ENCODE assay signal across 8 cellular contexts in genomic region chr15:92521624-92522008, GRCh38.
DNase-seq lines count a peak whose midpoint lies in the region; ATAC-seq and TF ChIP-seq lines count a peak whose summit lies in the region.

No MANE protein-coding gene starts in this region.

- H4K91ac ChIP-seq in IMR-90 (ENCODE audit: insufficient read depth, low read depth, low read length), result no peak overlapping the region

- no peak overlapping the region for H2BK20ac ChIP-seq in IMR-90 (ENCODE audit: low read depth, low read length)

- no peaks in the 10 kb centered on the region for H3K9me1 ChIP-seq in IMR-90 (ENCODE audit: insufficient read depth, low read length)

- no peak overlapping the region for H3K56ac ChIP-seq in IMR-90 (ENCODE audit: extremely low read depth, insufficient read depth, low read length)

- dilution Hi-C loops in IMR-90 (cut with HindIII; ENCODE audit: low sequenced_read_pairs, unreplicated experiment), result no loop called here

- H3K4me1 ChIP-seq in IMR-90 (ENCODE audit: control insufficient read depth, insufficient read depth, low read length) (no peaks in the 10 kb centered on the region), PC-3 (ENCODE audit: insufficient read depth, low read length) (no peaks in the 10 kb centered on the region), cardiac muscle cell (ENCODE audit: low read depth) (no peaks in the 10 kb centered on the region), prostate gland (replicated peaks) (no peaks in the 10 kb centered on the region)

- H3F3A ChIP-seq in PC-3 (ENCODE audit: low read length, unreplicated experiment), result no peaks in the 10 kb centered on the region

- CTCF ChIA-PET in IMR-90 (lab: Yijun Ruan, JAX), result interaction anchor here (0.6 to 1.6 kb wide), 2 partner anchors 193 to 194 kb away, joined by 3 to 10 read pairs; no protein-coding TSS in a partner anchor
- CTCF ChIA-PET in PC-3 (lab: Charles Lee), result interaction anchor here (0.6 to 1.0 kb wide), 4 partner anchors 162 to 197 kb away, joined by 3 to 10 read pairs (median 6); no protein-coding TSS in a partner anchor

- no peaks in the 10 kb centered on the region for H3K36me3 ChIP-seq in IMR-90 (ENCODE audit: control insufficient read depth, insufficient read depth, low read length)
- no peaks in the 10 kb centered on the region for H3K36me3 ChIP-seq in PC-3 (ENCODE audit: low read depth, low read length)
- no peaks in the 10 kb centered on the region for H3K36me3 ChIP-seq in cardiac muscle cell
- H3K36me3 ChIP-seq in prostate gland, result no peaks in the 10 kb centered on the region

- H3K79me1 ChIP-seq in IMR-90 (ENCODE audit: low read depth in 1 of 2, low read length in 2 of 2), result no peaks in the 10 kb centered on the region

- H3K4me2 ChIP-seq in IMR-90 (ENCODE audit: low read depth, low read length), result no peak overlapping the region
- no peak overlapping the region for H3K4me2 ChIP-seq in PC-3 (ENCODE audit: low read length)

- H3K14ac ChIP-seq in IMR-90 (replicated peaks; ENCODE audit: low read depth, low read length), result no peak overlapping the region

- no peak overlapping the region for H2AK5ac ChIP-seq in IMR-90 (ENCODE audit: low read depth, low read length)

- no peak overlapping the region for H3K9ac ChIP-seq in IMR-90 (ENCODE audit: low read depth, low read length)
- H3K9ac ChIP-seq in PC-3 (ENCODE audit: low read length), result no peak overlapping the region

- H4K8ac ChIP-seq in IMR-90 (ENCODE audit: low read depth in 2 of 2, low read length in 2 of 2), result no peak overlapping the region

- H3K4me3 ChIP-seq in IMR-90 (ENCODE audit: insufficient read depth, low read depth, low read length) (no peak overlapping the region), PC-3 (ENCODE audit: low read length) (no peak overlapping the region), cardiac muscle cell (no peak overlapping the region), prostate gland (no peak overlapping the region)

- no peaks in the 10 kb centered on the region for H3K9me3 Mint-ChIP-seq in activated naive CD8-positive, alpha-beta T cell treated with anti-CD3 and anti-CD28 coated beads, Interleukin-2, amount 10 ng/mL, durations not matched to agents 7 days and 5 days

- no peak overlapping the region for H3K27ac Mint-ChIP-seq in activated naive CD8-positive, alpha-beta T cell treated with anti-CD3 and anti-CD28 coated beads, Interleukin-2, amount 10 ng/mL, durations not matched to agents 7 days and 5 days

- no peak overlapping the region for H3K18ac ChIP-seq in IMR-90 (ENCODE audit: low read depth, low read length)

- no peak overlapping the region for H2AK9ac ChIP-seq in IMR-90 (replicated peaks; ENCODE audit: low read depth, low read length, poor library complexity)

- peaks cover 2% of the 10 kb centered on the region for H3K27me3 Mint-ChIP-seq in activated naive CD8-positive, alpha-beta T cell treated with anti-CD3 and anti-CD28 coated beads, Interleukin-2, amount 10 ng/mL, durations not matched to agents 7 days and 5 days

- intact Hi-C loops in IMR-90 (cut with micrococcal nuclease) (loop anchor here (1.0 kb wide), 1 partner anchor 193 kb away; no protein-coding TSS in a partner anchor), PC-3 (cut with micrococcal nuclease) (loop anchor here (1.0 to 5.0 kb wide), 2 partner anchors 161 to 194 kb away; no protein-coding TSS in a partner anchor), prostate gland (cut with DNase I) (loop anchor here (1.0 to 10.0 kb wide), 2 partner anchors 162 to 263 kb away; no protein-coding TSS in a partner anchor)

- no peak overlapping the region for H2BK15ac ChIP-seq in IMR-90 (ENCODE audit: low read depth, low read length)

- no CpG with 5 or more reads among the region's 7 CpGs for WGBS in IMR-90 (ENCODE audit: extremely low coverage in 2 of 2, insufficient read length in 1 of 2), 2 experiments
- WGBS in prostate gland, result 5% methylated on average over 7 of the region's 7 CpGs

- in situ Hi-C loops in IMR-90 (cut with MboI; ENCODE audit: low sequenced_read_pairs), result loop anchor here (5.0 kb wide), 1 partner anchor 186 kb away; no protein-coding TSS in a partner anchor

- H3K23ac ChIP-seq in IMR-90 (ENCODE audit: low read depth, low read length), result no peak overlapping the region

- H3K36me3 Mint-ChIP-seq in activated naive CD8-positive, alpha-beta T cell treated with anti-CD3 and anti-CD28 coated beads, Interleukin-2, amount 10 ng/mL, durations not matched to agents 7 days and 5 days, result no peaks in the 10 kb centered on the region

- peak; percentile 87 for ATAC-seq in GM21825 (IDR thresholded peaks at IDR 0.05; ENCODE audit: unreplicated experiment)
- ATAC-seq in IMR-90 (ENCODE audit: low read depth), result peak; percentile 85
- peak; percentile 78 for ATAC-seq in PC-3
- ATAC-seq in activated naive CD8-positive, alpha-beta T cell treated with anti-CD3 and anti-CD28 coated beads, Interleukin-2, amount 10 ng/mL, durations not matched to agents 7 days and 5 days (ENCODE audit: low read depth), result peak; percentile 54

- peak; percentile 53 for DNase-seq in GM10266 (ENCODE audit: extremely low spot score)
- DNase-seq in IMR-90, result peak; percentile 59
- DNase-seq in PC-3, result peak; percentile 86
- DNase-seq in activated naive CD8-positive, alpha-beta T cell treated with anti-CD3 and anti-CD28 coated beads, Interleukin-2, amount 10 ng/mL, durations not matched to agents 7 days and 5 days, result peak; percentile 36
- peak; percentile 83 to 93 for DNase-seq in cardiac muscle cell (ENCODE audit: low read depth in 1 of 2, low spot score in 1 of 2)
- DNase-seq in prostate gland (ENCODE audit: low spot score), result peak; percentile 86
- no peak for DNase-seq in cortex of kidney (lab: John Stamatoyannopoulos, UW)

- no peak overlapping the region for H3K27ac ChIP-seq in IMR-90 (ENCODE audit: insufficient read depth, low read length)
- H3K27ac ChIP-seq in PC-3 (ENCODE audit: low read length), result no peak overlapping the region
- H3K27ac ChIP-seq in cardiac muscle cell, result no peak overlapping the region
- H3K27ac ChIP-seq in prostate gland, result no peak overlapping the region

- TF ChIP-seq RAD21 in IMR-90 (IDR thresholded peaks at IDR 0.05; ENCODE audit: low read length), result peak; percentile 48

- no peaks in the 10 kb centered on the region for H3K79me2 ChIP-seq in PC-3 (ENCODE audit: low read length)

- TF ChIP-seq CTCF in GM10266 (IDR thresholded peaks at IDR 0.05; ENCODE audit: control insufficient read depth, insufficient read depth, low read depth, missing control alignments) (peak; percentile 75), IMR-90 (conservative IDR thresholded peaks at IDR 0.05; ENCODE audit: low read depth, low read length) (peak; percentile 43), PC-3 (conservative IDR thresholded peaks at IDR 0.05; ENCODE audit: low read depth, low read length) (peak; percentile 80), cardiac muscle cell (IDR thresholded peaks at IDR 0.05; ENCODE audit: low read depth, low read length) (peak; percentile 90), prostate gland (IDR thresholded peaks at IDR 0.05) (peak; percentile 60 to 94 (median 85))

- no peak overlapping the region for H2BK5ac ChIP-seq in IMR-90 (ENCODE audit: low read depth, low read length, poor library complexity, severe bottlenecking)

- no peaks in the 10 kb centered on the region for H3K9me2 ChIP-seq in PC-3 (replicated peaks; ENCODE audit: low read length)

- H3K4me3 Mint-ChIP-seq in activated naive CD8-positive, alpha-beta T cell treated with anti-CD3 and anti-CD28 coated beads, Interleukin-2, amount 10 ng/mL, durations not matched to agents 7 days and 5 days, result no peak overlapping the region

- H4K5ac ChIP-seq in IMR-90 (ENCODE audit: low read depth, low read length), result no peak overlapping the region

- peaks cover 4% of the 10 kb centered on the region for H3K4me1 Mint-ChIP-seq in activated naive CD8-positive, alpha-beta T cell treated with anti-CD3 and anti-CD28 coated beads, Interleukin-2, amount 10 ng/mL, durations not matched to agents 7 days and 5 days

- BruUV-seq in IMR-90 (replicated peaks; lab: Mats Ljungman, UMichigan), result no TSS peak
- BruUV-seq in PC-3 (replicated peaks; lab: Mats Ljungman, UMichigan), result no TSS peak

- H2BK120ac ChIP-seq in IMR-90 (ENCODE audit: low read depth, low read length), result no peak overlapping the region

- H2AFZ ChIP-seq in IMR-90 (replicated peaks; ENCODE audit: low read length, poor library complexity), result no peak overlapping the region
- no peak overlapping the region; the same call in 1 of the 2 replicates for H2AFZ ChIP-seq in PC-3 (ENCODE audit: low read length)

- TF ChIP-seq POLR2A in IMR-90 (IDR thresholded peaks at IDR 0.05; ENCODE audit: low read depth, low read length) (no peak), prostate gland (IDR thresholded peaks at IDR 0.05) (no peak)

- no peaks in the 10 kb centered on the region for H3K27me3 ChIP-seq in IMR-90 (ENCODE audit: control insufficient read depth, insufficient read depth, low read length)
- peaks cover 3% of the 10 kb centered on the region; the same call in 1 of the 2 replicates for H3K27me3 ChIP-seq in PC-3 (ENCODE audit: low read length)
- H3K27me3 ChIP-seq in cardiac muscle cell, result no peaks in the 10 kb centered on the region
- H3K27me3 ChIP-seq in prostate gland (replicated peaks; ENCODE audit: insufficient read depth), result no peaks in the 10 kb centered on the region

- H4K20me1 ChIP-seq in IMR-90 (ENCODE audit: insufficient read depth, low read length) (no peaks in the 10 kb centered on the region), PC-3 (ENCODE audit: low read length) (no peaks in the 10 kb centered on the region)

- no peak overlapping the region for H3K4ac ChIP-seq in IMR-90 (ENCODE audit: low read depth, low read length)

- POLR2A ChIA-PET in IMR-90 (lab: Charles Lee; ENCODE audit: unreplicated experiment), result no interaction called here
- POLR2A ChIA-PET in PC-3 (lab: Charles Lee; ENCODE audit: unreplicated experiment), result no interaction called here
- POLR2A ChIA-PET in activated naive CD8-positive, alpha-beta T cell treated with anti-CD3 and anti-CD28 coated beads, Interleukin-2, amount 10 ng/mL, durations not matched to agents 7 days and 5 days (lab: Charles Lee), result interaction anchor here (0.7 kb wide), 1 partner anchor 193 kb away, joined by 4 read pairs; no protein-coding TSS in a partner anchor

- H3K9me3 ChIP-seq in IMR-90 (ENCODE audit: control insufficient read depth, insufficient read depth, low read length) (no peaks in the 10 kb centered on the region), PC-3 (ENCODE audit: low read length) (no peaks in the 10 kb centered on the region), cardiac muscle cell (ENCODE audit: low read depth) (no peaks in the 10 kb centered on the region), prostate gland (no peaks in the 10 kb centered on the region)

TF ChIP-seq in IMR-90, 13 proteins besides CTCF, POLR2A, EP300 and RAD21 (continues in another document):
- peak; percentile 24; the same call in 1 of the 2 replicates for TF ChIP-seq SMC3 (IDR thresholded peaks at IDR 0.05; ENCODE audit: low read depth, low read length)
- TF ChIP-seq CEBPB (IDR thresholded peaks at IDR 0.05; ENCODE audit: low read depth, low read length), result no peak
